ENCODE assay signal across 13 cellular contexts in genomic region chr20:31788578-31788977, GRCh38. TPM values are rescaled to one million over a fixed set of nuclear protein-coding genes. Genes with fewer than 3 reads are reported as not detected.
DNase-seq lines count a peak whose midpoint lies in the region; ATAC-seq and TF ChIP-seq lines count a peak whose summit lies in the region.
"Had no signal": no experiment of that assay in that cellular context is flagged by ENCODE, and none has a peak within 500 bp of the region (broad histone marks: within the 10 kb centered on the region; RNA-seq: fewer than 3 reads in every experiment).

No MANE protein-coding gene starts in this region.

- no peaks in the 10 kb centered on the region for H3K9me3 ChIP-seq in breast epithelium

- no peaks in the 10 kb centered on the region for H3K4me1 Mint-ChIP-seq in MCF 10A (ENCODE audit: insufficient read depth, unreplicated experiment)
- H3K4me1 Mint-ChIP-seq: T-helper 17 cell had no signal

- peaks cover 23% of the 10 kb centered on the region for H3K36me3 Mint-ChIP-seq in MCF 10A (ENCODE audit: insufficient read depth, unreplicated experiment)

- H3K27me3 ChIP-seq in breast epithelium: no peaks in the 10 kb centered on the region

- intact Hi-C loops in MCF 10A (cut with micrococcal nuclease): loop anchor here (5.0 kb wide), 1 partner anchor 61 kb away; no protein-coding TSS in a partner anchor
- intact Hi-C loops in breast epithelium (cut with DNase I; ENCODE audit: low total_unique reads): no loop called here

- H3K9me3 Mint-ChIP-seq in MCF 10A (ENCODE audit: unreplicated experiment): no peaks in the 10 kb centered on the region

- no peaks in the 10 kb centered on the region for H3K27me3 Mint-ChIP-seq in MCF 10A (ENCODE audit: insufficient read depth, unreplicated experiment)
- H3K27me3 Mint-ChIP-seq: T-helper 17 cell had no signal

- BruUV-seq in MCF 10A (replicated peaks; lab: Mats Ljungman, UMichigan): no TSS peak

- H3K4me3 ChIP-seq in breast epithelium (no peak overlapping the region), fibroblast of the aortic adventitia (ENCODE audit: low read depth, low read length) (no peak overlapping the region)

- TF ChIP-seq CTCF in MCF 10A (IDR thresholded peaks at IDR 0.05; ENCODE audit: unreplicated experiment): no peak
- TF ChIP-seq CTCF in breast epithelium (IDR thresholded peaks at IDR 0.05): no peak
- peak; percentile 25 for TF ChIP-seq CTCF in fibroblast of the aortic adventitia (IDR thresholded peaks at IDR 0.05; ENCODE audit: insufficient read depth, low read length)

- H3K4me3 Mint-ChIP-seq in MCF 10A (ENCODE audit: unreplicated experiment): no peak overlapping the region
- H3K4me3 Mint-ChIP-seq: T-helper 17 cell had no signal

- DNase-seq in MCF 10A (ENCODE audit: unreplicated experiment): peak; percentile 16
- DNase-seq in breast epithelium (ENCODE audit: low spot score in 2 of 2): no peak
- DNase-seq in RKO (ENCODE audit: low spot score): peak; percentile 73
- peak; percentile 41 for DNase-seq in fibroblast of the aortic adventitia (ENCODE audit: low read depth)
- DNase-seq in stromal cell of bone marrow (ENCODE audit: low read depth): peak; percentile 44
- DNase-seq in NCI-H345 (lab: John Stamatoyannopoulos, UW): no peak
- no peak for DNase-seq in erythroblast (lab: John Stamatoyannopoulos, UW)
- DNase-seq: activated T-cell treated with anti-CD3 and anti-CD28 coated beads for 4 hours, NCI-H1436, retina, T-helper 17 cell had no signal

- no peaks in the 10 kb centered on the region for H3K4me1 ChIP-seq in breast epithelium

- POLR2A ChIA-PET in MCF 10A (lab: Yijun Ruan, JAX): interaction anchor here (1.1 kb wide), 1 partner anchor 49 kb away, joined by 3 read pairs; the partner anchor contains the start of gene TPX2

- ATAC-seq in HG02610 (IDR thresholded peaks at IDR 0.05; ENCODE audit: unreplicated experiment): no peak
- ATAC-seq: T-helper 17 cell had no signal

- TF ChIP-seq POLR2A in breast epithelium (IDR thresholded peaks at IDR 0.05) (no peak), erythroblast (IDR thresholded peaks at IDR 0.05; ENCODE audit: low read length) (no peak)

- CTCF ChIA-PET in MCF 10A (lab: Yijun Ruan, JAX): interaction anchor here (0.6 to 1.2 kb wide), 7 partner anchors 20 to 243 kb away, joined by 3 to 5 read pairs (median 3); no protein-coding TSS in a partner anchor

- no peak overlapping the region for H3K27ac Mint-ChIP-seq in MCF 10A (ENCODE audit: low read depth, unreplicated experiment)
- H3K27ac Mint-ChIP-seq: T-helper 17 cell had no signal

- H3K27ac ChIP-seq in breast epithelium: no peak overlapping the region

- H3K36me3 ChIP-seq in breast epithelium: no peaks in the 10 kb centered on the region

RNA-seq across cellular contexts. Expression of gene MYLK2, which starts 30.6 kb away (rescaled TPM):
- total RNA-seq in MCF 10A (2022): 0.14 and 0.32 TPM in 2 replicates
- total RNA-seq in breast epithelium: not detected
- 0.18 TPM in 1 of 2 replicates, not detected in the other for total RNA-seq in fibroblast of the aortic adventitia (ENCODE audit: low replicate concordance)
- total RNA-seq: T-helper 17 cell had no signal

RNA-seq across cellular contexts. Expression of gene TPX2, which starts 49.5 kb away (rescaled TPM):
- 45.3 and 79.6 TPM in 2 replicates for total RNA-seq in MCF 10A (2022)
- total RNA-seq in breast epithelium: 1 to 10 TPM in 1 of 3 donors, under 1 TPM in 2; 0.33 to 3.8 (median 0.73) TPM
- 6.2 and 91.1 TPM in 2 replicates for total RNA-seq in fibroblast of the aortic adventitia (ENCODE audit: low replicate concordance)

RNA-seq across cellular contexts. Expression of gene FOXS1, which starts 56.8 kb away (rescaled TPM):
- total RNA-seq in MCF 10A (2022) (not detected in 2 replicates), breast epithelium (under 1 TPM in 2 of 3 donors, not detected in 1; 0.44 to 0.98 TPM), fibroblast of the aortic adventitia (ENCODE audit: low replicate concordance) (2.3 TPM in 1 of 2 replicates, not detected in the other)
- total RNA-seq: A673, T-helper 17 cell had no signal

Comparison
In these comparisons a context has a peak if more than half of its experiments do, and no peak if none do; other contexts are left out.
1. DNase-seq: peak in MCF 10A (single experiment), RKO (single experiment), fibroblast of the aortic adventitia (single experiment) and stromal cell of bone marrow (single experiment); none in breast epithelium (0 of 2), NCI-H345 (single experiment) and erythroblast (0 of 2).